ENCODE assay signal across 14 cellular contexts in the genomic region with DNA sequence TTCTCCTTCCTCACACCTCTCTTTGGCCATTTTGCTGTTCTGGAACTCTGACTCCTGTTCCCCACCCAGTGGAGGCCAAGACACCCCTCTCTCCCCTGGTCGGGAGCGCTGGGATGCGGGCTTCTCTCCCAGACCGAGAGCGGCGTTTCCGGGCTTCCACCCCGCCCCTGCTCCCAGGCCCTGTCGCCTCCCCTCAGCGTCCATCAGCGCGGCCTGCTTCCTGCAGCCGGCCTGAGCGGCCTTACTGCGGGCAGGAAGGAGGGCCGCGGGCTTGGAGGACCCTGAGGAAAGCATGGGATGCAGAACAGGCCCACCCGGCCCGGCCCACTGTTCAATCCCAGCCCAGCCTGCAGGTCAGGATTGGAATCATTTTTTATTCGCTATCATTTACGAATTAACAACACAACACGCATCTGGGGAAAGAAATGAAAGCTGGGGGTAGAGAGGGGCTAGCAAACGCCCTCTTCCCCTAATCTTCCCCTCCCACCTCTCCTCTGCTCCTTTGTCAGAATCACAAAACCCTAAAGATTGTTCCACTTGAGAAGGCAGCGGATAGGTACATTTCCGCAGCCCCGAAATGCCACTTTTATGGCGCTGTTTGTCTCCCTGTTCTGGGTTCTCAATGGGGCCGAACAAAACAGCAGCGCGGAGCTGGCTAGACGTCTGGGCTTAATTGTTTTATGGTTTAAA. TPM values are rescaled to one million over a fixed set of nuclear protein-coding genes. Genes with fewer than 3 reads are reported as not detected.
DNase-seq lines count a peak whose midpoint lies in the region; ATAC-seq and TF ChIP-seq lines count a peak whose summit lies in the region.
"Had no signal": no experiment of that assay in that cellular context is flagged by ENCODE, and none has a peak within 500 bp of the region (broad histone marks: within the 10 kb centered on the region; RNA-seq: fewer than 3 reads in every experiment).

No MANE protein-coding gene starts in this region.

- no peak for TF ChIP-seq POLR2A in adrenal gland (IDR thresholded peaks at IDR 0.05)

- TF ChIP-seq CTCF in left ventricle myocardium inferior (IDR thresholded peaks at IDR 0.05; ENCODE audit: borderline replicate concordance) (no peak), adrenal gland (IDR thresholded peaks at IDR 0.05) (no peak), upper lobe of right lung (IDR thresholded peaks at IDR 0.05) (no peak)

- H3K36me3 ChIP-seq in left ventricle myocardium inferior (no peaks in the 10 kb centered on the region), adrenal gland (replicated peaks in 1 of 2) (no peaks in the 10 kb centered on the region), upper lobe of right lung (no peaks in the 10 kb centered on the region)
- H3K36me3 ChIP-seq: cardiac muscle cell, HAP-1 had no signal

- H3K27me3 ChIP-seq in left ventricle myocardium inferior (ENCODE audit: low read depth) (peaks cover 98% of the 10 kb centered on the region), adrenal gland (peaks cover 3% of the 10 kb centered on the region), upper lobe of right lung (peaks cover 91% of the 10 kb centered on the region)

- intact Hi-C loops in Right ventricle myocardium inferior (cut with DNase I) (loop anchor here (10.0 kb wide), 1 partner anchor 360 kb away; the partner anchor contains the start of gene GPR84), left ventricle myocardium inferior (cut with micrococcal nuclease) (loop anchor here (5.0 kb wide), 1 partner anchor 187 kb away; no protein-coding TSS in a partner anchor), adrenal gland (cut with DNase I) (loop anchor here in 1 of 2 donors (5.0 kb wide), 2 partner anchors 192 to 202 kb away; no protein-coding TSS in a partner anchor), upper lobe of right lung (cut with DNase I) (loop anchor here (5.0 kb wide), 1 partner anchor 192 kb away; no protein-coding TSS in a partner anchor)

- DNase-seq in Right ventricle myocardium inferior (ENCODE audit: missing footprints) (peak; percentile 58), left ventricle myocardium inferior (no peak), adrenal gland (no peak), myocyte (ENCODE audit: low read depth) (peak; percentile 74), upper lobe of right lung (no peak), GDM1 (lab: John Stamatoyannopoulos, UW) (no peak), globus pallidus (ENCODE audit: low spot score) (no peak)
- DNase-seq: activated CD4-positive, alpha-beta T cell treated with anti-CD3 and anti-CD28 coated beads, Interleukin-2, amount 10 ng/mL, durations not matched to agents 24 days and 14 days; T-helper 1 cell had no signal

- no peaks in the 10 kb centered on the region for H3K9me3 ChIP-seq in left ventricle myocardium inferior (replicated peaks)
- no peaks in the 10 kb centered on the region for H3K9me3 ChIP-seq in adrenal gland (replicated peaks in 1 of 3)
- no peaks in the 10 kb centered on the region for H3K9me3 ChIP-seq in upper lobe of right lung
- H3K9me3 ChIP-seq: HAP-1 had no signal

- H3K27ac ChIP-seq in left ventricle myocardium inferior (replicated peaks) (no peak overlapping the region), adrenal gland (peak overlapping the region in 3 of 5 donors; percentile 59 to 75 (median 71)), upper lobe of right lung (no peak overlapping the region)
- H3K27ac ChIP-seq: cardiac muscle cell had no signal

- H3K4me3 ChIP-seq in left ventricle myocardium inferior (no peak overlapping the region), adrenal gland (peak overlapping the region in 1 of 4 donors; percentile 13), upper lobe of right lung (peak overlapping the region; percentile 40)
- H3K4me3 ChIP-seq: cardiac muscle cell had no signal

- WGBS in adrenal gland, 4 donors = 32 to 40% (median 34%) methylated on average over 31 of the region's 31 CpGs

- peaks cover 24% of the 10 kb centered on the region for H3K4me1 ChIP-seq in left ventricle myocardium inferior
- peaks cover 11 to 16% of the 10 kb centered on the region in 2 donors for H3K4me1 ChIP-seq in adrenal gland (replicated peaks in 1 of 2)
- H3K4me1 ChIP-seq in upper lobe of right lung = peaks cover 18% of the 10 kb centered on the region

- no peak for ATAC-seq in Right ventricle myocardium inferior
- no peak for ATAC-seq in upper lobe of right lung
- no peak for ATAC-seq in GM19395 (IDR thresholded peaks at IDR 0.05; ENCODE audit: unreplicated experiment)

RNA-seq across cellular contexts. Expression of gene HOXC8, which starts 3.8 kb away (rescaled TPM):
- total RNA-seq in Right ventricle myocardium inferior (not detected), left ventricle myocardium inferior (not detected), adrenal gland (1 to 10 TPM; 1.8 to 8.3 (median 4.4) TPM), myocyte (9.9 and 11.4 TPM in 2 replicates), upper lobe of right lung (0.55 TPM)
- 1 to 10 TPM; 3.3 to 7.4 (median 3.4) TPM for polyA plus RNA-seq in adrenal gland
- 23.7 TPM for polyA plus RNA-seq in myocyte (2012)
- total RNA-seq: activated CD4-positive, alpha-beta T cell treated with anti-CD3 and anti-CD28 coated beads, Interleukin-2, amount 10 ng/mL, durations not matched to agents 24 days and 14 days; lung microvascular endothelial cell; progenitor cell of endocrine pancreas had no signal
- polyA plus RNA-seq: cardiac muscle cell had no signal

RNA-seq across cellular contexts. Expression of gene HOXC9, which starts 5.0 kb away (rescaled TPM):
- total RNA-seq in Right ventricle myocardium inferior = not detected
- total RNA-seq in left ventricle myocardium inferior = not detected
- 1 to 10 TPM in 7 of 8 donors, not detected in 1; 1.2 to 5.6 (median 2.7) TPM for total RNA-seq in adrenal gland
- 10 to 100 TPM in 1 of 3 donors, 1 to 10 TPM in 2; 5.6 to 12.1 (median 7.3) TPM for polyA plus RNA-seq in adrenal gland
- total RNA-seq in myocyte = 9.6 and 11.7 TPM in 2 replicates
- polyA plus RNA-seq in myocyte (2012) = 11.8 TPM
- 0.61 TPM for total RNA-seq in upper lobe of right lung
- total RNA-seq: activated CD4-positive, alpha-beta T cell treated with anti-CD3 and anti-CD28 coated beads, Interleukin-2, amount 10 ng/mL, durations not matched to agents 24 days and 14 days; cardiac muscle cell; lung microvascular endothelial cell; progenitor cell of endocrine pancreas had no signal
- polyA plus RNA-seq: cardiac muscle cell had no signal

RNA-seq across cellular contexts. Expression of gene HOXC10, which starts 20.0 kb away (rescaled TPM):
- not detected for total RNA-seq in Right ventricle myocardium inferior
- not detected for total RNA-seq in left ventricle myocardium inferior
- total RNA-seq in adrenal gland = 1 to 10 TPM in 4 of 8 donors, under 1 TPM in 2, not detected in 2; 0.68 to 4.5 (median 2.3) TPM
- 1 to 10 TPM in 1 of 3 donors, under 1 TPM in 2; 0.34 to 1.5 (median 0.72) TPM for polyA plus RNA-seq in adrenal gland
- 3.7 and 4.0 TPM in 2 replicates for total RNA-seq in myocyte
- 16.6 TPM for polyA plus RNA-seq in myocyte (2012)
- total RNA-seq in upper lobe of right lung = not detected
- total RNA-seq: activated CD4-positive, alpha-beta T cell treated with anti-CD3 and anti-CD28 coated beads, Interleukin-2, amount 10 ng/mL, durations not matched to agents 24 days and 14 days; cardiac muscle cell; lung microvascular endothelial cell; progenitor cell of endocrine pancreas had no signal
- polyA plus RNA-seq: cardiac muscle cell had no signal

RNA-seq across cellular contexts. Expression of gene HOXC6, which starts 23.3 kb away (rescaled TPM):
- total RNA-seq in Right ventricle myocardium inferior (0.41 TPM), left ventricle myocardium inferior (not detected), adrenal gland (10 to 100 TPM in 4 of 8 donors, 1 to 10 TPM in 4; 1.5 to 20.3 (median 9.4) TPM), myocyte (1.6 and 2.3 TPM in 2 replicates), upper lobe of right lung (1.4 TPM)
- polyA plus RNA-seq in adrenal gland = 10 to 100 TPM; 19.9 to 23.1 (median 21.2) TPM
- polyA plus RNA-seq in myocyte (2012) = 21.8 TPM
- total RNA-seq: activated CD4-positive, alpha-beta T cell treated with anti-CD3 and anti-CD28 coated beads, Interleukin-2, amount 10 ng/mL, durations not matched to agents 24 days and 14 days; cardiac muscle cell; lung microvascular endothelial cell had no signal
- polyA plus RNA-seq: cardiac muscle cell had no signal

RNA-seq across cellular contexts. Expression of gene HOXC5, which starts 27.9 kb away (rescaled TPM):
- total RNA-seq in Right ventricle myocardium inferior = not detected
- not detected for total RNA-seq in left ventricle myocardium inferior
- total RNA-seq in adrenal gland = 1 to 10 TPM in 3 of 8 donors, under 1 TPM in 5; 0.36 to 1.9 (median 0.91) TPM
- 1 to 10 TPM in 1 of 3 donors, under 1 TPM in 2; 0.48 to 1.3 (median 0.51) TPM for polyA plus RNA-seq in adrenal gland
- 1.2 and 1.4 TPM in 2 replicates for total RNA-seq in myocyte
- polyA plus RNA-seq in myocyte (2012) = 0.71 TPM
- not detected for total RNA-seq in upper lobe of right lung
- total RNA-seq: activated CD4-positive, alpha-beta T cell treated with anti-CD3 and anti-CD28 coated beads, Interleukin-2, amount 10 ng/mL, durations not matched to agents 24 days and 14 days; cardiac muscle cell; lung microvascular endothelial cell had no signal
- polyA plus RNA-seq: cardiac muscle cell had no signal

Comparison
In these comparisons a context has a peak if more than half of its experiments do, and no peak if none do; other contexts are left out.
1. DNase-seq: peak in Right ventricle myocardium inferior (single experiment) and myocyte (single experiment); none in left ventricle myocardium inferior (single experiment), adrenal gland (0 of 7), upper lobe of right lung (single experiment), GDM1 (single experiment) and globus pallidus (single experiment).
2. H3K27ac ChIP-seq: peak in adrenal gland (3 of 5); none in left ventricle myocardium inferior (single experiment) and upper lobe of right lung (single experiment).